In the genomic region with DNA sequence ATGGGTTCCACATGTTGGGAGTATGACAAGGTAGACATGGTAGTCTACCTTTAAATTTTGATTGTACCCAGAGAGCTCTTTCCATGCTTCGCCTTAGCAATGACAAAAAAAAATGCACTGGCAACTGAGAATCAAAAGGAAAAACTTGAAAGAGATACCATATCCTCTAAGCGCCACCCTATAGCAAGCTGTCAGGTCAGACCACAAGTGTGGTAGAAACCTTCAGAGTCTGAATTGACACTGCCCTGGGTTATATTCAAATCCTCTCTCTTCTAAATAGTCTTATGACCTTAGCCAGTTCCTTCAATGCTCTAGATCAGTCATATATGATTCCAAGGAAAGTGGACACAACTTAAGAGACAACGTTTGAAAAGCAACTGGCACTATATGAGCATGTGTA, we compare ENCODE assay signal across 31 cellular contexts. TPM values are rescaled to one million over a fixed set of nuclear protein-coding genes. Genes with fewer than 3 reads are reported as not detected.
DNase-seq lines count a peak whose midpoint lies in the region; ATAC-seq and TF ChIP-seq lines count a peak whose summit lies in the region.
"Had no signal": no experiment of that assay in that cellular context is flagged by ENCODE, and none has a peak within 500 bp of the region (broad histone marks: within the 10 kb centered on the region; RNA-seq: fewer than 3 reads in every experiment).

No MANE protein-coding gene starts in this region.

- H3K36me3 ChIP-seq in naive thymus-derived CD4-positive, alpha-beta T cell (ENCODE audit: control insufficient read depth in 2 of 3, insufficient read depth in 3 of 3, low read length in 3 of 3), result no peaks in the 10 kb centered on the region
- H3K36me3 ChIP-seq: ascending aorta, cardiac muscle cell, gastrocnemius medialis, HAP-1, right lobe of liver, tibial nerve had no signal

- POLR2A ChIA-PET in activated CD4-positive, alpha-beta T cell treated with anti-CD3 and anti-CD28 coated beads, Interleukin-2, amount 10 ng/mL, durations not matched to agents 7 days and 5 days (lab: Charles Lee), result no interaction called here
- POLR2A ChIA-PET in activated CD8-positive, alpha-beta T cell treated with anti-CD3 and anti-CD28 coated beads for 36 hours (lab: Charles Lee), result no interaction called here
- POLR2A ChIA-PET in naive thymus-derived CD4-positive, alpha-beta T cell (lab: Charles Lee), result interaction anchor here (0.6 kb wide), 1 partner anchor 1032 kb away, joined by 3 read pairs; no protein-coding TSS in a partner anchor

- no peak for TF ChIP-seq CTCF in activated CD8-positive, alpha-beta T cell treated with anti-CD3 and anti-CD28 coated beads for 36 hours (IDR thresholded peaks at IDR 0.05)
- TF ChIP-seq CTCF in GM10266 (IDR thresholded peaks at IDR 0.05; ENCODE audit: control insufficient read depth, insufficient read depth, low read depth, missing control alignments), result no peak

- intact Hi-C loops in activated CD8-positive, alpha-beta T cell treated with anti-CD3 and anti-CD28 coated beads for 36 hours (cut with micrococcal nuclease), result no loop called here
- intact Hi-C loops in naive thymus-derived CD4-positive, alpha-beta T cell (cut with micrococcal nuclease), result no loop called here

- H3K4me1 ChIP-seq in naive thymus-derived CD4-positive, alpha-beta T cell (ENCODE audit: control insufficient read depth in 2 of 2, insufficient read depth in 2 of 2, low read length in 2 of 2), result peaks cover 5 to 27% of the 10 kb centered on the region in 2 donors
- H3K4me1 ChIP-seq: ascending aorta, gastrocnemius medialis, HAP-1, right lobe of liver had no signal

- no peaks in the 10 kb centered on the region for H3K27me3 Mint-ChIP-seq in activated CD4-positive, alpha-beta T cell treated with anti-CD3 and anti-CD28 coated beads, Interleukin-2, amount 10 ng/mL, durations not matched to agents 7 days and 5 days
- H3K27me3 Mint-ChIP-seq in activated CD8-positive, alpha-beta T cell treated with anti-CD3 and anti-CD28 coated beads for 36 hours, result no peaks in the 10 kb centered on the region
- H3K27me3 Mint-ChIP-seq in naive thymus-derived CD4-positive, alpha-beta T cell, result no peaks in the 10 kb centered on the region
- H3K27me3 Mint-ChIP-seq: activated CD4-positive, alpha-beta memory T cell treated with anti-CD3 and anti-CD28 coated beads for 36 hours; progenitor cell of endocrine pancreas; stimulated activated naive B cell treated with anti-CD40 and anti-IgM and Interleukin-4, amounts not matched to agents 10 μg/mL and 1 μg/mL and 100 μg/mL, for 72 hours had no signal

- no peak overlapping the region for H3K27ac ChIP-seq in naive thymus-derived CD4-positive, alpha-beta T cell (ENCODE audit: low read depth, low read length)
- H3K27ac ChIP-seq: ascending aorta, cardiac muscle cell, gastrocnemius medialis, hepatocyte, KMS-11, right lobe of liver, tibial nerve had no signal

- H3K9me3 Mint-ChIP-seq in activated CD4-positive, alpha-beta T cell treated with anti-CD3 and anti-CD28 coated beads, Interleukin-2, amount 10 ng/mL, durations not matched to agents 7 days and 5 days, result peaks cover 19% of the 10 kb centered on the region
- peaks cover 3% of the 10 kb centered on the region for H3K9me3 Mint-ChIP-seq in activated CD8-positive, alpha-beta T cell treated with anti-CD3 and anti-CD28 coated beads for 36 hours
- H3K9me3 Mint-ChIP-seq in naive thymus-derived CD4-positive, alpha-beta T cell, result peaks cover 0 to 16% (median 3%) of the 10 kb centered on the region in 11 donors
- H3K9me3 Mint-ChIP-seq: CD8-positive, alpha-beta memory T cell had no signal

- CTCF ChIA-PET in activated CD4-positive, alpha-beta T cell treated with anti-CD3 and anti-CD28 coated beads, Interleukin-2, amount 10 ng/mL, durations not matched to agents 7 days and 5 days (lab: Charles Lee), result no interaction called here
- CTCF ChIA-PET in activated CD8-positive, alpha-beta T cell treated with anti-CD3 and anti-CD28 coated beads for 36 hours (lab: Charles Lee), result no interaction called here
- CTCF ChIA-PET in naive thymus-derived CD4-positive, alpha-beta T cell (lab: Charles Lee), result no interaction called here

- peaks cover 14% of the 10 kb centered on the region for H3K36me3 Mint-ChIP-seq in activated CD4-positive, alpha-beta T cell treated with anti-CD3 and anti-CD28 coated beads, Interleukin-2, amount 10 ng/mL, durations not matched to agents 7 days and 5 days (ENCODE audit: low read depth)
- H3K36me3 Mint-ChIP-seq in activated CD8-positive, alpha-beta T cell treated with anti-CD3 and anti-CD28 coated beads for 36 hours (ENCODE audit: low read depth), result peaks cover 4% of the 10 kb centered on the region
- peaks cover 0 to 11% (median 0%) of the 10 kb centered on the region in 5 donors for H3K36me3 Mint-ChIP-seq in naive thymus-derived CD4-positive, alpha-beta T cell
- H3K36me3 Mint-ChIP-seq: CD8-positive, alpha-beta memory T cell; memory B cell; stimulated activated naive B cell treated with anti-CD40 and anti-IgM and Interleukin-4, amounts not matched to agents 10 μg/mL and 1 μg/mL and 100 μg/mL, for 72 hours had no signal

- H3K27ac Mint-ChIP-seq in activated CD4-positive, alpha-beta T cell treated with anti-CD3 and anti-CD28 coated beads, Interleukin-2, amount 10 ng/mL, durations not matched to agents 7 days and 5 days, result no peak overlapping the region
- H3K27ac Mint-ChIP-seq in activated CD8-positive, alpha-beta T cell treated with anti-CD3 and anti-CD28 coated beads for 36 hours, result no peak overlapping the region
- H3K27ac Mint-ChIP-seq in naive thymus-derived CD4-positive, alpha-beta T cell, result peak overlapping the region in 7 of 9 donors; percentile 1 to 76 (median 33)
- H3K27ac Mint-ChIP-seq: activated CD4-positive, alpha-beta memory T cell treated with anti-CD3 and anti-CD28 coated beads for 36 hours; memory B cell; progenitor cell of endocrine pancreas; stimulated activated naive B cell treated with anti-CD40 and anti-IgM and Interleukin-4, amounts not matched to agents 10 μg/mL and 1 μg/mL and 100 μg/mL, for 72 hours had no signal

- DNase-seq in activated CD4-positive, alpha-beta T cell treated with anti-CD3 and anti-CD28 coated beads, Interleukin-2, amount 10 ng/mL, durations not matched to agents 7 days and 5 days, result peak; percentile 47
- no peak for DNase-seq in activated CD4-positive, alpha-beta T cell treated with anti-CD3 and anti-CD28 coated beads for 48 hours
- DNase-seq in activated CD8-positive, alpha-beta T cell treated with anti-CD3 and anti-CD28 coated beads for 36 hours, result peak; percentile 39
- peak in 6 of 9 donors; percentile 37 to 70 (median 58) for DNase-seq in naive thymus-derived CD4-positive, alpha-beta T cell
- DNase-seq in stimulated activated CD4-positive, alpha-beta T cell treated with anti-CD3 and anti-CD28 coated beads, Interleukin-12 subunit alpha, Interleukin-12 subunit beta, amount 100 ng/mL, for 4 hours, result no peak
- DNase-seq in AG20443 (ENCODE audit: low spot score) (no peak), GM10266 (ENCODE audit: extremely low spot score) (no peak)
- DNase-seq: activated CD4-positive, alpha-beta memory T cell treated with anti-CD3 and anti-CD28 coated beads for 36 hours; activated gamma-delta T cell; activated T-cell treated with anti-CD3 and anti-CD28 coated beads for 4 hours; dermis blood vessel endothelial cell; DMS 273 treated with DMSO at 0.1 percent for 48 hours; gastrocnemius medialis; NCI-H1436; NCI-H2081 treated with DMSO at 0.1 percent for 48 hours; NCI-H226; right lobe of liver; stimulated activated CD4-positive, alpha-beta T cell treated with anti-CD3 and anti-CD28 coated beads, Interleukin-4, amount 100 ng/mL, for 4 hours; stimulated activated naive B cell treated with anti-CD40 and anti-IgM and Interleukin-4, amounts not matched to agents 10 μg/mL and 1 μg/mL and 100 μg/mL, for 72 hours; SW 1271 had no signal

- H3K4me1 Mint-ChIP-seq in activated CD4-positive, alpha-beta T cell treated with anti-CD3 and anti-CD28 coated beads, Interleukin-2, amount 10 ng/mL, durations not matched to agents 7 days and 5 days, result peaks cover 44% of the 10 kb centered on the region
- peaks cover 45% of the 10 kb centered on the region for H3K4me1 Mint-ChIP-seq in activated CD8-positive, alpha-beta T cell treated with anti-CD3 and anti-CD28 coated beads for 36 hours (ENCODE audit: low read depth)
- peaks cover 21 to 58% (median 54%) of the 10 kb centered on the region in 7 donors for H3K4me1 Mint-ChIP-seq in naive thymus-derived CD4-positive, alpha-beta T cell

- no peak overlapping the region for H3K4me3 ChIP-seq in naive thymus-derived CD4-positive, alpha-beta T cell (ENCODE audit: low read length)
- H3K4me3 ChIP-seq: ascending aorta, cardiac muscle cell, gastrocnemius medialis, HAP-1, hepatocyte, right lobe of liver, tibial nerve had no signal

- no peaks in the 10 kb centered on the region for H3K9me3 ChIP-seq in naive thymus-derived CD4-positive, alpha-beta T cell (ENCODE audit: control insufficient read depth in 2 of 3, low read length in 3 of 3)
- H3K9me3 ChIP-seq: ascending aorta, gastrocnemius medialis, HAP-1, right lobe of liver, tibial nerve had no signal

- H3K4me3 Mint-ChIP-seq in activated CD4-positive, alpha-beta T cell treated with anti-CD3 and anti-CD28 coated beads, Interleukin-2, amount 10 ng/mL, durations not matched to agents 7 days and 5 days, result no peak overlapping the region
- no peak overlapping the region for H3K4me3 Mint-ChIP-seq in activated CD8-positive, alpha-beta T cell treated with anti-CD3 and anti-CD28 coated beads for 36 hours
- peak overlapping the region in 8 of 10 donors; percentile 25 to 63 (median 49) for H3K4me3 Mint-ChIP-seq in naive thymus-derived CD4-positive, alpha-beta T cell
- H3K4me3 Mint-ChIP-seq: activated CD4-positive, alpha-beta memory T cell treated with anti-CD3 and anti-CD28 coated beads for 36 hours; CD8-positive, alpha-beta memory T cell; memory B cell; stimulated activated naive B cell treated with anti-CD40 and anti-IgM and Interleukin-4, amounts not matched to agents 10 μg/mL and 1 μg/mL and 100 μg/mL, for 72 hours had no signal

- no peaks in the 10 kb centered on the region for H3K27me3 ChIP-seq in naive thymus-derived CD4-positive, alpha-beta T cell (ENCODE audit: control insufficient read depth in 2 of 2, insufficient read depth in 2 of 2, low read length in 2 of 2)
- H3K27me3 ChIP-seq: ascending aorta, cardiac muscle cell, gastrocnemius medialis, hepatocyte, right lobe of liver, tibial nerve had no signal

- peak; percentile 83 for ATAC-seq in GM18867 (IDR thresholded peaks at IDR 0.05; ENCODE audit: unreplicated experiment)
- ATAC-seq in activated CD8-positive, alpha-beta T cell treated with anti-CD3 and anti-CD28 coated beads for 36 hours, result peak; percentile 67
- ATAC-seq in naive thymus-derived CD4-positive, alpha-beta T cell, result peak; percentile 86
- ATAC-seq: gastrocnemius medialis; right lobe of liver; stimulated activated naive B cell treated with anti-CD40 and anti-IgM and Interleukin-4, amounts not matched to agents 10 μg/mL and 1 μg/mL and 100 μg/mL, for 72 hours had no signal

RNA-seq across cellular contexts. Expression of gene SMLR1, which starts 45.6 kb away (rescaled TPM):
- total RNA-seq in activated CD4-positive, alpha-beta T cell treated with anti-CD3 and anti-CD28 coated beads, Interleukin-2, amount 10 ng/mL, durations not matched to agents 7 days and 5 days, result not detected
- not detected for total RNA-seq in activated CD8-positive, alpha-beta T cell treated with anti-CD3 and anti-CD28 coated beads for 36 hours
- not detected for total RNA-seq in naive thymus-derived CD4-positive, alpha-beta T cell
- polyA plus RNA-seq in naive thymus-derived CD4-positive, alpha-beta T cell, result not detected
- total RNA-seq: A172; activated CD4-positive, alpha-beta memory T cell treated with anti-CD3 and anti-CD28 coated beads for 36 hours; ascending aorta; cardiac muscle cell; CD8-positive, alpha-beta memory T cell; dermis blood vessel endothelial cell; gastrocnemius medialis; tibial nerve had no signal
- polyA plus RNA-seq: cardiac muscle cell; CD8-positive, alpha-beta memory T cell had no signal

Comparison
In these comparisons a context has a peak if more than half of its experiments do, and no peak if none do; other contexts are left out.
1. DNase-seq: peak in activated CD4-positive, alpha-beta T cell treated with anti-CD3 and anti-CD28 coated beads, Interleukin-2, amount 10 ng/mL, durations not matched to agents 7 days and 5 days (single experiment), activated CD8-positive, alpha-beta T cell treated with anti-CD3 and anti-CD28 coated beads for 36 hours (single experiment) and naive thymus-derived CD4-positive, alpha-beta T cell (6 of 9); none in activated CD4-positive, alpha-beta T cell treated with anti-CD3 and anti-CD28 coated beads for 48 hours (single experiment), stimulated activated CD4-positive, alpha-beta T cell treated with anti-CD3 and anti-CD28 coated beads, Interleukin-12 subunit alpha, Interleukin-12 subunit beta, amount 100 ng/mL, for 4 hours (single experiment), AG20443 (single experiment) and GM10266 (single experiment).
2. H3K27ac Mint-ChIP-seq: peak in naive thymus-derived CD4-positive, alpha-beta T cell (7 of 9); none in activated CD4-positive, alpha-beta T cell treated with anti-CD3 and anti-CD28 coated beads, Interleukin-2, amount 10 ng/mL, durations not matched to agents 7 days and 5 days (single experiment) and activated CD8-positive, alpha-beta T cell treated with anti-CD3 and anti-CD28 coated beads for 36 hours (single experiment).
3. H3K4me3 Mint-ChIP-seq: peak in naive thymus-derived CD4-positive, alpha-beta T cell (8 of 10); none in activated CD4-positive, alpha-beta T cell treated with anti-CD3 and anti-CD28 coated beads, Interleukin-2, amount 10 ng/mL, durations not matched to agents 7 days and 5 days (single experiment) and activated CD8-positive, alpha-beta T cell treated with anti-CD3 and anti-CD28 coated beads for 36 hours (single experiment).
4. Peak in every context shown above with its lines, with median percentiles within 50 percentile points of each other: ATAC-seq.